8 cellular contexts compared by ENCODE assay signal in genomic region chr3:184543848-184544512, GRCh38.
DNase-seq lines count a peak whose midpoint lies in the region; ATAC-seq and TF ChIP-seq lines count a peak whose summit lies in the region.

No MANE protein-coding gene starts in this region.

- TF ChIP-seq CTCF in cardiac fibroblast (IDR thresholded peaks at IDR 0.05; ENCODE audit: low read depth, low read length), result peak; percentile 85

- no peak overlapping the region for H3K4me3 ChIP-seq in cardiac fibroblast (replicated peaks in 1 of 2; ENCODE audit: low read depth in 2 of 2, low read length in 2 of 2)

- peak; percentile 92 for DNase-seq in DMS53 (lab: John Stamatoyannopoulos, UW)
- peak; percentile 90 for DNase-seq in NCI-H345 (lab: John Stamatoyannopoulos, UW)
- peak; percentile 33 to 44 (median 40) for DNase-seq in activated CD4-positive, CD25-positive, alpha-beta regulatory T cell (lab: John Stamatoyannopoulos, UW)
- peak; percentile 86 to 88 for DNase-seq in cardiac fibroblast (ENCODE audit: low read depth in 2 of 2)
- DNase-seq in kidney tubule cell (ENCODE audit: low spot score), result peak; percentile 81
- peak; percentile 58 for DNase-seq in stimulated activated CD4-positive, alpha-beta T cell treated with anti-CD3 and anti-CD28 coated beads, Interleukin-4, amount 100 ng/mL, for 1 hour

- peak; percentile 53 for ATAC-seq in HG03039 (IDR thresholded peaks at IDR 0.05; ENCODE audit: unreplicated experiment)
- no peak for ATAC-seq in HG03565 (IDR thresholded peaks at IDR 0.05; ENCODE audit: unreplicated experiment)

Comparison
In these comparisons a context has a peak if more than half of its experiments do, and no peak if none do; other contexts are left out.
1. DNase-seq: peak in every context shown above with its lines; median percentile 92 in DMS53; 90 in NCI-H345; 87 in cardiac fibroblast; 81 in kidney tubule cell; 58 in stimulated activated CD4-positive, alpha-beta T cell treated with anti-CD3 and anti-CD28 coated beads, Interleukin-4, amount 100 ng/mL, for 1 hour; 40 in activated CD4-positive, CD25-positive, alpha-beta regulatory T cell.